In genomic region chr6:35731736-35732532, GRCh38 we compare ENCODE assay signal across 1 cellular context.
TF ChIP-seq lines count a peak whose summit lies in the region.

No MANE protein-coding gene starts in this region.

TF ChIP-seq in GM12878, 131 proteins besides CTCF, POLR2A, EP300 and RAD21 (continues in another document):
- TF ChIP-seq EZH2 (IDR thresholded peaks at IDR 0.05; ENCODE audit: borderline replicate concordance, control insufficient read depth, low read depth, low read length) (no peak), KAT2A (conservative IDR thresholded peaks at IDR 0.05; ENCODE audit: control insufficient read depth, low read depth, low read length) (no peak), STAT1 (conservative IDR thresholded peaks at IDR 0.05) (no peak), BCL11A (IDR thresholded peaks at IDR 0.05; ENCODE audit: low read depth, low read length) (no peak; the same call in 1 of the 2 replicates), RB1 (IDR thresholded peaks at IDR 0.05; ENCODE audit: borderline replicate concordance) (peak; percentile 78; the same call in 1 of the 2 replicates), HSF1 (IDR thresholded peaks at IDR 0.05; ENCODE audit: low read depth, low read length) (no peak), CREB1 (IDR thresholded peaks at IDR 0.05; ENCODE audit: low read depth) (peak; percentile 52), PAX8 (IDR thresholded peaks at IDR 0.05) (no peak), PBX3 (IDR thresholded peaks at IDR 0.05; ENCODE audit: insufficient replicate concordance, low read depth, low read length) (no peak), NFXL1 (IDR thresholded peaks at IDR 0.05; ENCODE audit: borderline replicate concordance) (no peak), DPF2 (IDR thresholded peaks at IDR 0.05) (peak; percentile 83), USF2 (IDR thresholded peaks at IDR 0.05; ENCODE audit: borderline replicate concordance, low read depth, low read length) (no peak), PRDM15 (CRISPR knock-in tag; IDR thresholded peaks at IDR 0.05) (no peak), SIN3A (IDR thresholded peaks at IDR 0.05; ENCODE audit: low read depth, low read length) (no peak), IRF5 (IDR thresholded peaks at IDR 0.05; ENCODE audit: borderline replicate concordance) (no peak), REST (IDR thresholded peaks at IDR 0.05; ENCODE audit: low read depth, low read length) (no peak), EED (IDR thresholded peaks at IDR 0.05; ENCODE audit: low read depth) (peak; percentile 87), MTA3 (IDR thresholded peaks at IDR 0.05; ENCODE audit: borderline replicate concordance, low read length) (no peak), USF1 (IDR thresholded peaks at IDR 0.05; ENCODE audit: borderline replicate concordance, extremely low read length, insufficient read depth, low read depth, low read length) (no peak), ASH2L (IDR thresholded peaks at IDR 0.05; ENCODE audit: borderline replicate concordance, low read depth) (0 out of 2 replicates have a peak, but pooled peaks have one; percentile 91), IRF4 (IDR thresholded peaks at IDR 0.05; ENCODE audit: low read depth, low read length) (peak; percentile 12; the same call in 1 of the 2 replicates), CHD1 (IDR thresholded peaks at IDR 0.05; ENCODE audit: low read depth, low read length) (no peak), BHLHE40 (IDR thresholded peaks at IDR 0.05; ENCODE audit: borderline replicate concordance in 1 of 2, low read depth in 2 of 2, low read length in 1 of 2) (peak; percentile 94 to 95), FOXK2 (IDR thresholded peaks at IDR 0.05) (no peak), FOXM1 (IDR thresholded peaks at IDR 0.05; ENCODE audit: low read depth, low read length) (peak; percentile 63; the same call in 1 of the 2 replicates), POLR2AphosphoS5 (IDR thresholded peaks at IDR 0.05; ENCODE audit: low read length) (peak; percentile 55; the same call in 1 of the 2 replicates), JUND (IDR thresholded peaks at IDR 0.05; ENCODE audit: low read depth, low read length) (no peak), HDAC6 (IDR thresholded peaks at IDR 0.05; ENCODE audit: unreplicated experiment) (no peak), RBBP5 (conservative IDR thresholded peaks at IDR 0.05) (no peak), SMARCA5 (IDR thresholded peaks at IDR 0.05) (0 out of 2 replicates have a peak, but pooled peaks have one; percentile 45), ZSCAN29 (IDR thresholded peaks at IDR 0.05) (no peak), SREBF1 (IDR thresholded peaks at IDR 0.05; ENCODE audit: low read length) (no peak), CHD2 (IDR thresholded peaks at IDR 0.05; ENCODE audit: borderline replicate concordance, low read depth, low read length) (peak; percentile 86; the same call in 1 of the 2 replicates), ZNF384 (IDR thresholded peaks at IDR 0.05; ENCODE audit: borderline replicate concordance, low read depth, low read length) (no peak), MLLT1 (IDR thresholded peaks at IDR 0.05) (peak; percentile 69; the same call in 1 of the 2 replicates), ZNF207 (IDR thresholded peaks at IDR 0.05; ENCODE audit: borderline replicate concordance) (no peak), SMAD1 (IDR thresholded peaks at IDR 0.05; ENCODE audit: low read depth, partially characterized antibody) (no peak), SIX5 (IDR thresholded peaks at IDR 0.05; ENCODE audit: low read depth, low read length, severe bottlenecking) (no peak), NR2F1 (conservative IDR thresholded peaks at IDR 0.05) (peak; percentile 80; the same call in 1 of the 2 replicates), BMI1 (IDR thresholded peaks at IDR 0.05; ENCODE audit: borderline replicate concordance) (no peak), TCF12 (IDR thresholded peaks at IDR 0.05; ENCODE audit: low read depth, low read length) (peak; percentile 57; the same call in 1 of the 2 replicates), CHD4 (IDR thresholded peaks at IDR 0.05) (no peak), ZNF217 (IDR thresholded peaks at IDR 0.05) (no peak), ESRRA (IDR thresholded peaks at IDR 0.05; ENCODE audit: low read length) (no peak), POU2F2 (IDR thresholded peaks at IDR 0.05; ENCODE audit: borderline replicate concordance, low read depth, low read length) (peak; percentile 40; the same call in 2 of the 3 replicates), TARDBP (IDR thresholded peaks at IDR 0.05; ENCODE audit: borderline replicate concordance) (peak; percentile 24), NKRF (conservative IDR thresholded peaks at IDR 0.05) (peak; percentile 47), FOS (IDR thresholded peaks at IDR 0.05; ENCODE audit: borderline replicate concordance, extremely low read depth, insufficient read length) (no peak), CBX5 (IDR thresholded peaks at IDR 0.05; ENCODE audit: low read depth) (peak; percentile 81; the same call in 1 of the 2 replicates), ETV6 (conservative IDR thresholded peaks at IDR 0.05 in 1 of 2, IDR thresholded peaks at IDR 0.05 in 1 of 2; ENCODE audit: borderline replicate concordance in 1 of 2, low read depth in 1 of 2) (no peak; a peak in 1 of 4 replicates)
